ENCODE assay signal across 1 cellular context in the genomic region with DNA sequence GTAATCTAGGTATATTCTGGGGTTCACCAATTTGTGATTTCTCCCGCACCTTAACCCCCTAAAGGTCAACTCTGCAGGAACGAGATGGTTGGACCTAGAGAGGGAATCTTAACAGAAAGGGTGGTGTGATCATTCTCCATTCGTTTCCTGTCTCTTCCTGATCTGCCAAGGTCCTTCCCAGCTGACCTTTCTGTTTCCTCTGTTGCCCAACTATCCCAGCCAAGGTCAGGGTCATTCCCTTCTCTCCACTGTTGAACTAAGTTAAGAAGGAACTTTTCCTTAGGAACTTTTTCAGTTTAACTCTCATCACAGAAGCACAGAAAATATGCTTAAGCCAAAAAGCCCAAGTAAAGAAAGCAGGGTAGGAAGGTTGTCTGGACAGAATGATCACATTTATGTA.
TF ChIP-seq lines count a peak whose summit lies in the region.

No MANE protein-coding gene starts in this region.

TF ChIP-seq in HepG2, 621 proteins besides CTCF, POLR2A, EP300 and RAD21:
- TF ChIP-seq SOX13 (IDR thresholded peaks at IDR 0.05): no peak
- TF ChIP-seq SOX13 (CRISPR knock-in tag; conservative IDR thresholded peaks at IDR 0.05 in 1 of 2, IDR thresholded peaks at IDR 0.05 in 1 of 2): no peak
- TF ChIP-seq RARA (CRISPR knock-in tag; IDR thresholded peaks at IDR 0.05): peak; percentile 35
- TF ChIP-seq CEBPG (CRISPR knock-in tag; IDR thresholded peaks at IDR 0.05): 0 out of 2 replicates have a peak, but pooled peaks have one; percentile 11
- TF ChIP-seq ZNF83 (CRISPR knock-in tag; IDR thresholded peaks at IDR 0.05; ENCODE audit: borderline replicate concordance): no peak
- TF ChIP-seq ZNF777 (CRISPR knock-in tag; IDR thresholded peaks at IDR 0.05): no peak
- no peak for TF ChIP-seq ZKSCAN1 (IDR thresholded peaks at IDR 0.05; ENCODE audit: low read length)
- TF ChIP-seq CEBPB (IDR thresholded peaks at IDR 0.05; ENCODE audit: borderline replicate concordance, low read depth, low read length): peak; percentile 12; the same call in 1 of the 2 replicates
- peak; percentile 26 to 40; a peak in 1 of 4 replicates for TF ChIP-seq NR2F1 (CRISPR knock-in tag; IDR thresholded peaks at IDR 0.05)
- TF ChIP-seq, protein P1, sequence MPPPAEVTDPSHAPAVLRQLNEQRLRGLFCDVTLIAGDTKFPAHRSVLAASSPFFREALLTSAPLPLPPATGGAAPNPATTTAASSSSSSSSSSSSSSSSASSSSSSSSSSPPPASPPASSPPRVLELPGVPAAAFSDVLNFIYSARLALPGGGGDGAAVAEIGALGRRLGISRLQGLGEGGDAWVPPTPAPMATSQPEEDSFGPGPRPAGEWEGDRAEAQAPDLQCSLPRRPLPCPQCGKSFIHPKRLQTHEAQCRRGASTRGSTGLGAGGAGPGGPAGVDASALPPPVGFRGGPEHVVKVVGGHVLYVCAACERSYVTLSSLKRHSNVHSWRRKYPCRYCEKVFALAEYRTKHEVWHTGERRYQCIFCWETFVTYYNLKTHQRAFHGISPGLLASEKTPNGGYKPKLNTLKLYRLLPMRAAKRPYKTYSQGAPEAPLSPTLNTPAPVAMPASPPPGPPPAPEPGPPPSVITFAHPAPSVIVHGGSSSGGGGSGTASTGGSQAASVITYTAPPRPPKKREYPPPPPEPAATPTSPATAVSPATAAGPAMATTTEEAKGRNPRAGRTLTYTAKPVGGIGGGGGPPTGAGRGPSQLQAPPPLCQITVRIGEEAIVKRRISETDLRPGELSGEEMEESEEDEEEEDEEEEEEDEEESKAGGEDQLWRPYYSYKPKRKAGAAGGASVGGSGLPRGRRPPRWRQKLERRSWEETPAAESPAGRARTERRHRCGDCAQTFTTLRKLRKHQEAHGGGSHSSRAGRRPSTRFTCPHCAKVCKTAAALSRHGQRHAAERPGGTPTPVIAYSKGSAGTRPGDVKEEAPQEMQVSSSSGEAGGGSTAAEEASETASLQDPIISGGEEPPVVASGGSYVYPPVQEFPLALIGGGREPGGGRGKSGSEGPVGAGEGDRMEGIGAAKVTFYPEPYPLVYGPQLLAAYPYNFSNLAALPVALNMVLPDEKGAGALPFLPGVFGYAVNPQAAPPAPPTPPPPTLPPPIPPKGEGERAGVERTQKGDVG (CRISPR knock-in tag; IDR thresholded peaks at IDR 0.05; ENCODE audit: borderline replicate concordance): no peak
- TF ChIP-seq, protein P2, sequence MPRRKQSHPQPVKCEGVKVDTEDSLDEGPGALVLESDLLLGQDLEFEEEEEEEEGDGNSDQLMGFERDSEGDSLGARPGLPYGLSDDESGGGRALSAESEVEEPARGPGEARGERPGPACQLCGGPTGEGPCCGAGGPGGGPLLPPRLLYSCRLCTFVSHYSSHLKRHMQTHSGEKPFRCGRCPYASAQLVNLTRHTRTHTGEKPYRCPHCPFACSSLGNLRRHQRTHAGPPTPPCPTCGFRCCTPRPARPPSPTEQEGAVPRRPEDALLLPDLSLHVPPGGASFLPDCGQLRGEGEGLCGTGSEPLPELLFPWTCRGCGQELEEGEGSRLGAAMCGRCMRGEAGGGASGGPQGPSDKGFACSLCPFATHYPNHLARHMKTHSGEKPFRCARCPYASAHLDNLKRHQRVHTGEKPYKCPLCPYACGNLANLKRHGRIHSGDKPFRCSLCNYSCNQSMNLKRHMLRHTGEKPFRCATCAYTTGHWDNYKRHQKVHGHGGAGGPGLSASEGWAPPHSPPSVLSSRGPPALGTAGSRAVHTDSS (CRISPR knock-in tag; conservative IDR thresholded peaks at IDR 0.05): no peak
- TF ChIP-seq NR2F6 (IDR thresholded peaks at IDR 0.05): peak; percentile 20; the same call in 1 of the 2 replicates
- TF ChIP-seq NR2F6 (CRISPR knock-in tag; IDR thresholded peaks at IDR 0.05): no peak
